ENCODE assay signal across 22 cellular contexts in the genomic region with DNA sequence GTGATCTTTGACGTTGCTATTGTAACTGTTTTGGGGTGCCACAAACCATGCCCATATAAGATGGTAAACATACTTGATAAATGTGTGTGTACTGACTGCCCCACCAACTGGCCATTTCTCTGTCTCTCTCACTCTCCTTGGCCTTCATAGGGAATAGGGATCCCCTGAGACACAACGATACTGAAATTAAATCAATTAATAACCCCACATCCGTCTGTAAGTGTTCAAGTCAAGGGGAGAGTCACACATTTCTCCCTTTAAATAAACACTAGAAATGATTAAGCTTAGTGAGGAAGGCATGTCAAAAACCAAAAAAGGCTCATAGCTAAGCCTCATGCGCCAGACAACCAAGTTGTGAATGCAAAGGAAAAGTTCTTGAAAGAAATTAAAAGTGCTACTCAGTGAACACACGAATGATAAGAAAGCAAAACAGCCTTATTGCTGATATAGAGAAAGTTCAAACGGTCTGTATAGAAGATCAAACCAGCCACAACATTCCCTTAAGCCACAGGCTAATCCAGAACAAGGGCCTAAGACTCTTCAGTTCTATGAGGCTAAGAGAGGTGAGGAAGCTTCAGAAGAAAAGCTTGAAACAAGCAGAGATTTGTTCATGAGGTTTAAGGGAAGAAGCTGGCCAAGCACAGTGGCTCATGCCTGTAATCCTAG.
DNase-seq lines count a peak whose midpoint lies in the region; ATAC-seq, FAIRE-seq and TF ChIP-seq lines count a peak whose summit lies in the region.
"Had no signal": no experiment of that assay in that cellular context is flagged by ENCODE, and none has a peak within 500 bp of the region (broad histone marks: within the 10 kb centered on the region; RNA-seq: fewer than 3 reads in every experiment).

No MANE protein-coding gene starts in this region.

- no peaks in the 10 kb centered on the region for H3K9me3 ChIP-seq in HepG2 (ENCODE audit: low read length)
- H3K9me3 ChIP-seq: heart right ventricle, thoracic aorta had no signal

- no peaks in the 10 kb centered on the region for H4K20me1 ChIP-seq in HepG2 (ENCODE audit: insufficient read depth, low read length)

- POLR2A ChIA-PET in HepG2 (lab: Yijun Ruan, JAX) = no interaction called here

- DNase-seq in astrocyte of the hippocampus (ENCODE audit: low read depth, low spot score) (peak; percentile 76), renal cortical epithelial cell (ENCODE audit: low read depth) (peak; percentile 45), HepG2 (ENCODE audit: low spot score) (no peak), NCI-H1105 treated with DMSO at 0.1 percent for 48 hours (lab: John Stamatoyannopoulos, UW) (no peak)
- DNase-seq: activated effector memory CD4-positive, alpha-beta T cell treated with Interleukin-2 at 50 U/mL for 16 hours; AML-193; Calu3; cerebellar nuclear complex; effector memory CD8-positive, alpha-beta T cell; EL; heart right ventricle; natural killer cell; NCI-H1092; NCI-H526; Right ventricle myocardium superior; T-cell had no signal

- H3K27ac ChIP-seq in HepG2 (ENCODE audit: extremely low read length, insufficient read depth, low read length) = no peak overlapping the region
- H3K27ac ChIP-seq: heart right ventricle, KMS-11, thoracic aorta had no signal

- no peak overlapping the region for H3K9ac ChIP-seq in HepG2 (ENCODE audit: insufficient read depth, low read depth, low read length)
- H3K9ac ChIP-seq: KMS-11 had no signal

- ATAC-seq in GM18907 (IDR thresholded peaks at IDR 0.05; ENCODE audit: unreplicated experiment) (peak; percentile 42), HG03108 (IDR thresholded peaks at IDR 0.05; ENCODE audit: unreplicated experiment) (peak; percentile 45), GM21515 (IDR thresholded peaks at IDR 0.05; ENCODE audit: unreplicated experiment) (no peak), HepG2 (no peak)
- ATAC-seq: effector memory CD8-positive, alpha-beta T cell; heart right ventricle; natural killer cell; T-cell had no signal

- H3K27me3 ChIP-seq in HepG2 (ENCODE audit: control insufficient read depth in 1 of 2, insufficient read depth in 2 of 2, low read length in 2 of 2) = no peaks in the 10 kb centered on the region
- H3K27me3 ChIP-seq: heart right ventricle had no signal

- TF ChIP-seq CTCF in HepG2 (CRISPR knock-in tag; IDR thresholded peaks at IDR 0.05) = no peak

- BruUV-seq in HepG2 (replicated peaks; lab: Mats Ljungman, UMichigan) = no TSS peak

- peaks cover 17% of the 10 kb centered on the region for H3K4me1 ChIP-seq in HepG2 (ENCODE audit: insufficient read depth, low read length)

- no peak overlapping the region for H3K4me2 ChIP-seq in HepG2 (ENCODE audit: low read depth, low read length)
- H3K4me2 ChIP-seq: KMS-11 had no signal

- no peak overlapping the region for H2AFZ ChIP-seq in HepG2 (ENCODE audit: low read length)

- no peak for FAIRE-seq in HepG2 (lab: Jason Lieb, UNC)
- FAIRE-seq: islet of Langerhans had no signal

- TF ChIP-seq EP300 in HepG2 (IDR thresholded peaks at IDR 0.05; ENCODE audit: low read depth in 2 of 2, low read length in 2 of 2) (no peak), HepG2 (CRISPR knock-in tag; IDR thresholded peaks at IDR 0.05; ENCODE audit: borderline replicate concordance) (no peak)

- no peak overlapping the region for H3K4me3 ChIP-seq in HepG2 (replicated peaks in 1 of 3; ENCODE audit: insufficient read depth in 1 of 3, low read depth in 2 of 3, low read length in 3 of 3)
- H3K4me3 ChIP-seq: heart right ventricle, thoracic aorta had no signal

- CTCF ChIA-PET in HepG2 (lab: Yijun Ruan, JAX; ENCODE audit: low intra/inter-chr PET ratio, low total read pairs) = no interaction called here

- TF ChIP-seq POLR2A in HepG2 (IDR thresholded peaks at IDR 0.05; ENCODE audit: insufficient read depth in 1 of 2, low read depth in 2 of 2, low read length in 2 of 2) = no peak

- intact Hi-C loops in HepG2 (cut with micrococcal nuclease; ENCODE audit: unreplicated experiment) = no loop called here

- no peaks in the 10 kb centered on the region for H3K36me3 ChIP-seq in HepG2 (replicated peaks in 1 of 2; ENCODE audit: control insufficient read depth in 1 of 2, insufficient read depth in 2 of 2, low read length in 2 of 2)
- H3K36me3 ChIP-seq: heart right ventricle, thoracic aorta had no signal

- no peaks in the 10 kb centered on the region for H3K79me2 ChIP-seq in HepG2 (ENCODE audit: insufficient read depth, low read length)

- no peak for TF ChIP-seq RAD21 in HepG2 (CRISPR knock-in tag; IDR thresholded peaks at IDR 0.05)

- in situ Hi-C loops in HepG2 (cut with HindIII; ENCODE audit: extremely low pct_ligation_motif_present, low pct_unique_long_range_greater_than_20kb) = no loop called here

- 17% methylated on average over 6 of the region's 6 CpGs for WGBS in HepG2 (ENCODE audit: low lambda C conversion rate)

TF ChIP-seq in HepG2, 621 proteins besides CTCF, POLR2A, EP300 and RAD21:
- TF ChIP-seq, protein P1, sequence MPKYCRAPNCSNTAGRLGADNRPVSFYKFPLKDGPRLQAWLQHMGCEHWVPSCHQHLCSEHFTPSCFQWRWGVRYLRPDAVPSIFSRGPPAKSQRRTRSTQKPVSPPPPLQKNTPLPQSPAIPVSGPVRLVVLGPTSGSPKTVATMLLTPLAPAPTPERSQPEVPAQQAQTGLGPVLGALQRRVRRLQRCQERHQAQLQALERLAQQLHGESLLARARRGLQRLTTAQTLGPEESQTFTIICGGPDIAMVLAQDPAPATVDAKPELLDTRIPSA (CRISPR knock-in tag; IDR thresholded peaks at IDR 0.05; ENCODE audit: borderline replicate concordance) = no peak
- TF ChIP-seq SRSF4 (IDR thresholded peaks at IDR 0.05; ENCODE audit: low read depth, low read length, poor library complexity, severe bottlenecking) (no peak), HHEX (CRISPR knock-in tag; IDR thresholded peaks at IDR 0.05) (no peak), ZMYM3 (CRISPR knock-in tag; IDR thresholded peaks at IDR 0.05) (no peak), ZNF598 (CRISPR knock-in tag; IDR thresholded peaks at IDR 0.05; ENCODE audit: borderline replicate concordance) (no peak), MAF1 (CRISPR knock-in tag; IDR thresholded peaks at IDR 0.05; ENCODE audit: borderline replicate concordance) (no peak), FOXO1 (CRISPR knock-in tag; IDR thresholded peaks at IDR 0.05) (no peak), DMAP1 (CRISPR knock-in tag; IDR thresholded peaks at IDR 0.05) (no peak), FOXC1 (CRISPR knock-in tag; IDR thresholded peaks at IDR 0.05; ENCODE audit: borderline replicate concordance) (no peak), GABPA (IDR thresholded peaks at IDR 0.05; ENCODE audit: low read depth, low read length) (no peak), GABPA (CRISPR knock-in tag; IDR thresholded peaks at IDR 0.05; ENCODE audit: low read depth) (no peak), ZNF879 (CRISPR knock-in tag; IDR thresholded peaks at IDR 0.05) (no peak), BRD4 (CRISPR knock-in tag; IDR thresholded peaks at IDR 0.05) (no peak), ZFYVE20 (CRISPR knock-in tag; IDR thresholded peaks at IDR 0.05; ENCODE audit: borderline replicate concordance, low read depth) (no peak)
- TF ChIP-seq, protein P2, sequence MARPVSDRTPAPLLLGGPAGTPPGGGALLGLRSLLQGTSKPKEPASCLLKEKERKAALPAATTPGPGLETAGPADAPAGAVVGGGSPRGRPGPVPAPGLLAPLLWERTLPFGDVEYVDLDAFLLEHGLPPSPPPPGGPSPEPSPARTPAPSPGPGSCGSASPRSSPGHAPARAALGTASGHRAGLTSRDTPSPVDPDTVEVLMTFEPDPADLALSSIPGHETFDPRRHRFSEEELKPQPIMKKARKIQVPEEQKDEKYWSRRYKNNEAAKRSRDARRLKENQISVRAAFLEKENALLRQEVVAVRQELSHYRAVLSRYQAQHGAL (CRISPR knock-in tag; IDR thresholded peaks at IDR 0.05; ENCODE audit: not compliant biosample characterization) = no peak
- TF ChIP-seq, protein P3, sequence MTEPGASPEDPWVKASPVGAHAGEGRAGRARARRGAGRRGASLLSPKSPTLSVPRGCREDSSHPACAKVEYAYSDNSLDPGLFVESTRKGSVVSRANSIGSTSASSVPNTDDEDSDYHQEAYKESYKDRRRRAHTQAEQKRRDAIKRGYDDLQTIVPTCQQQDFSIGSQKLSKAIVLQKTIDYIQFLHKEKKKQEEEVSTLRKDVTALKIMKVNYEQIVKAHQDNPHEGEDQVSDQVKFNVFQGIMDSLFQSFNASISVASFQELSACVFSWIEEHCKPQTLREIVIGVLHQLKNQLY (CRISPR knock-in tag; IDR thresholded peaks at IDR 0.05) = no peak
- TF ChIP-seq, protein P4, sequence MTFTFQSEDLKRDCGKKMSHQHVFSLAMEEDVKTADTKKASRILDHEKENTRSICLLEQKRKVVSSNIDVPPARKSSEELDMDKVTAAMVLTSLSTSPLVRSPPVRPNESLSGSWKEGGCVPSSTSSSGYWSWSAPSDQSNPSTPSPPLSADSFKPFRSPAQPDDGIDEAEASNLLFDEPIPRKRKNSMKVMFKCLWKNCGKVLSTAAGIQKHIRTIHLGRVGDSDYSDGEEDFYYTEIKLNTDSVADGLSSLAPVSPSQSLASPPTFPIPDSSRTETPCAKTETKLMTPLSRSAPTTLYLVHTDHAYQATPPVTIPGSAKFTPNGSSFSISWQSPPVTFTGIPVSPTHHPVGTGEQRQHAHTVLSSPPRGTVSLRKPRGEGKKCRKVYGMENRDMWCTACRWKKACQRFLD (CRISPR knock-in tag; IDR thresholded peaks at IDR 0.05; ENCODE audit: borderline replicate concordance) = no peak

Comparison
In these comparisons a context has a peak if more than half of its experiments do, and no peak if none do; other contexts are left out.
1. ATAC-seq: peak in GM18907 (single experiment) and HG03108 (single experiment); none in GM21515 (single experiment) and HepG2 (single experiment).
2. DNase-seq: peak in astrocyte of the hippocampus (single experiment) and renal cortical epithelial cell (single experiment); none in HepG2 (single experiment) and NCI-H1105 treated with DMSO at 0.1 percent for 48 hours (single experiment).